23 cellular contexts compared by ENCODE assay signal in the genomic region with DNA sequence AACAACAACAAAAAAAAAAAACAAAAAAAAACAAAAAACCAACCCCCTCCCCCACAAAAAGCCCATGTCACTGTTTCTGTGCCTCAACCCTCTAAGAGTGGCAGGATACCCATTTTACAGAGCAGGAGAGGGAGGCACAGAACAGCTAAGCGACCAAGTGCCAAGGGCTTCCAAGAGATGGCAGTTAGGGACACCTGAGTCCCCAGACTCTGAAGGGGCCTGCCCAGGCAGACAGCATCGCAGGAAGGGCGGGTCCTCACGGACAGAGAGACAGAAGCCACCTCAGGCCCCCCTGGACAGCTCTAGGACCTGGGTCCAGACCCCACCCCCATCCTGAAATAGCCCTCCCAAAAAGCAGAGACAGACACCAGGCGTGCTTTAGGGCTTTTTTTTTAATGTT. TPM values are rescaled to one million over a fixed set of nuclear protein-coding genes. Genes with fewer than 3 reads are reported as not detected.
DNase-seq lines count a peak whose midpoint lies in the region; ATAC-seq and TF ChIP-seq lines count a peak whose summit lies in the region.
"Had no signal": no experiment of that assay in that cellular context is flagged by ENCODE, and none has a peak within 500 bp of the region (broad histone marks: within the 10 kb centered on the region; RNA-seq: fewer than 3 reads in every experiment).

No MANE protein-coding gene starts in this region.

- H3K18ac ChIP-seq in IMR-90 (ENCODE audit: low read depth, low read length), result no peak overlapping the region

- 0 out of 2 replicates have a peak overlapping the region, but pooled peaks have one; percentile 40 for H2AK5ac ChIP-seq in IMR-90 (ENCODE audit: low read depth, low read length)

- in situ Hi-C loops in IMR-90 (cut with MboI; ENCODE audit: low sequenced_read_pairs), result no loop called here

- H3K9me3 Mint-ChIP-seq in brain (peaks cover 0 to 5% (median 0%) of the 10 kb centered on the region in 5 experiments), neural progenitor cell (no peaks in the 10 kb centered on the region)
- no peaks in the 10 kb centered on the region for H3K9me3 Mint-ChIP-seq in stimulated activated naive CD8-positive, alpha-beta T cell treated with anti-CD3 and anti-CD28 coated beads, Interleukin-15, amount 100 ng/mL, for 72 hours
- no peaks in the 10 kb centered on the region for H3K9me3 Mint-ChIP-seq in activated T-cell treated with anti-CD3 and anti-CD28 coated beads, Interleukin-2, amount 50 U/mL, for 4 hours
- H3K9me3 Mint-ChIP-seq: CD8-positive, alpha-beta memory T cell had no signal

- no peak overlapping the region for H2BK20ac ChIP-seq in IMR-90 (ENCODE audit: low read depth, low read length)

- peaks cover 5% of the 10 kb centered on the region for H3K79me2 ChIP-seq in neural progenitor cell (ENCODE audit: low read depth)

- no peak overlapping the region for H2BK15ac ChIP-seq in IMR-90 (ENCODE audit: low read depth, low read length)

- H3K4ac ChIP-seq in IMR-90 (ENCODE audit: low read depth, low read length), result no peak overlapping the region

- WGBS in IMR-90 (ENCODE audit: extremely low coverage in 2 of 2, insufficient read length in 1 of 2), 2 experiments, result 100% methylated on average over 1 of the region's 5 CpGs; no CpG with 5 or more reads in 1 of the 2 experiments
- WGBS in testis, 2 donors, result 76 to 86% methylated on average over 5 of the region's 5 CpGs

- peaks cover 44% of the 10 kb centered on the region for H4K20me1 ChIP-seq in IMR-90 (ENCODE audit: insufficient read depth, low read length)
- peaks cover 51% of the 10 kb centered on the region for H4K20me1 ChIP-seq in neural progenitor cell (ENCODE audit: low read depth)

- TF ChIP-seq RAD21 in IMR-90 (IDR thresholded peaks at IDR 0.05; ENCODE audit: low read length), result no peak

- no peak overlapping the region for H3K14ac ChIP-seq in IMR-90 (replicated peaks; ENCODE audit: low read depth, low read length)

- H3K27ac ChIP-seq in IMR-90 (ENCODE audit: insufficient read depth, low read length) (no peak overlapping the region), neural progenitor cell (no peak overlapping the region), testis (peak overlapping the region; percentile 79 to 90)

- H3K27me3 ChIP-seq in IMR-90 (ENCODE audit: control insufficient read depth, insufficient read depth, low read length), result no peaks in the 10 kb centered on the region
- no peaks in the 10 kb centered on the region for H3K27me3 ChIP-seq in neural progenitor cell
- H3K27me3 ChIP-seq in testis, result no peaks in the 10 kb centered on the region

- H3K4me1 ChIP-seq in IMR-90 (ENCODE audit: control insufficient read depth, insufficient read depth, low read length), result peaks cover 13% of the 10 kb centered on the region; the same call in 1 of the 2 replicates
- peaks cover 31% of the 10 kb centered on the region for H3K4me1 ChIP-seq in neural progenitor cell
- H3K4me1 ChIP-seq in testis, result peaks cover 80% of the 10 kb centered on the region

- TF ChIP-seq CTCF in IMR-90 (conservative IDR thresholded peaks at IDR 0.05; ENCODE audit: low read depth, low read length), result no peak
- no peak for TF ChIP-seq CTCF in brain (conservative IDR thresholded peaks at IDR 0.05)
- no peak for TF ChIP-seq CTCF in neural progenitor cell (IDR thresholded peaks at IDR 0.05)
- no peak for TF ChIP-seq CTCF in testis (IDR thresholded peaks at IDR 0.05)

- H3K27ac Mint-ChIP-seq in brain (peak overlapping the region in 3 of 5 experiments; percentile 67 to 96 (median 83)), neural progenitor cell (peak overlapping the region; percentile 94)
- no peak overlapping the region for H3K27ac Mint-ChIP-seq in stimulated activated naive CD8-positive, alpha-beta T cell treated with anti-CD3 and anti-CD28 coated beads, Interleukin-15, amount 100 ng/mL, for 72 hours
- H3K27ac Mint-ChIP-seq: activated CD8-positive, alpha-beta T cell treated with anti-CD3 and anti-CD28 coated beads, Interleukin-2, amount 10 ng/mL, durations not matched to agents 7 days and 5 days had no signal

- DNase-seq in IMR-90 (no peak), neural progenitor cell (ENCODE audit: low spot score) (no peak), testis (no peak), SHP77 treated with DMSO at 0.1 percent for 48 hours (lab: John Stamatoyannopoulos, UW) (no peak), NCI-H82 (lab: John Stamatoyannopoulos, UW) (no peak)
- no peak for DNase-seq in stimulated activated naive CD8-positive, alpha-beta T cell treated with anti-CD3 and anti-CD28 coated beads, Interleukin-15, amount 100 ng/mL, for 72 hours
- no peak for DNase-seq in activated T-cell treated with anti-CD3 and anti-CD28 coated beads, Interleukin-2, amount 50 U/mL, for 4 hours
- DNase-seq: activated CD4-positive, alpha-beta T cell treated with anti-CD3 and anti-CD28 coated beads for 1 hour; activated CD8-positive, alpha-beta T cell treated with anti-CD3 and anti-CD28 coated beads, Interleukin-2, amount 10 ng/mL, durations not matched to agents 7 days and 5 days; amniotic stem cell; CD8-positive, alpha-beta memory T cell; DMS79; effector CD8-positive, alpha-beta T cell; erythroblast; foreskin melanocyte; NCI-H1694; occipital lobe; T-helper 1 cell had no signal

- no peak overlapping the region for H2BK5ac ChIP-seq in IMR-90 (ENCODE audit: low read depth, low read length, poor library complexity, severe bottlenecking)

- POLR2A ChIA-PET in IMR-90 (lab: Charles Lee; ENCODE audit: unreplicated experiment), result no interaction called here

- no peak for ATAC-seq in IMR-90 (ENCODE audit: low read depth)
- ATAC-seq in stimulated activated naive CD8-positive, alpha-beta T cell treated with anti-CD3 and anti-CD28 coated beads, Interleukin-15, amount 100 ng/mL, for 72 hours, result no peak
- no peak for ATAC-seq in activated T-cell treated with anti-CD3 and anti-CD28 coated beads, Interleukin-2, amount 50 U/mL, for 4 hours
- ATAC-seq: activated CD8-positive, alpha-beta T cell treated with anti-CD3 and anti-CD28 coated beads, Interleukin-2, amount 10 ng/mL, durations not matched to agents 7 days and 5 days had no signal

- H3K27me3 Mint-ChIP-seq in brain, result no peaks in the 10 kb centered on the region
- H3K27me3 Mint-ChIP-seq in neural progenitor cell (ENCODE audit: insufficient read depth, low read depth), result peaks cover 3% of the 10 kb centered on the region
- no peaks in the 10 kb centered on the region for H3K27me3 Mint-ChIP-seq in stimulated activated naive CD8-positive, alpha-beta T cell treated with anti-CD3 and anti-CD28 coated beads, Interleukin-15, amount 100 ng/mL, for 72 hours
- no peaks in the 10 kb centered on the region for H3K27me3 Mint-ChIP-seq in activated T-cell treated with anti-CD3 and anti-CD28 coated beads, Interleukin-2, amount 50 U/mL, for 4 hours (ENCODE audit: low read depth)

- H4K5ac ChIP-seq in IMR-90 (ENCODE audit: low read depth, low read length), result no peak overlapping the region

- intact Hi-C loops in IMR-90 (cut with micrococcal nuclease) (no loop called here), testis (cut with DNase I; ENCODE audit: low total_unique reads) (no loop called here)

- CTCF ChIA-PET in IMR-90 (lab: Yijun Ruan, JAX), result no interaction called here

- H3K4me2 ChIP-seq in IMR-90 (ENCODE audit: low read depth, low read length) (no peak overlapping the region), neural progenitor cell (peak overlapping the region; percentile 50)

- H3K23ac ChIP-seq in IMR-90 (ENCODE audit: low read depth, low read length), result no peak overlapping the region

- H3K9ac ChIP-seq in IMR-90 (ENCODE audit: low read depth, low read length) (no peak overlapping the region), neural progenitor cell (no peak overlapping the region)

- no peak overlapping the region for H4K91ac ChIP-seq in IMR-90 (ENCODE audit: insufficient read depth, low read depth, low read length)

- BruUV-seq in IMR-90 (replicated peaks; lab: Mats Ljungman, UMichigan), result no TSS peak

- H4K8ac ChIP-seq in IMR-90 (ENCODE audit: low read depth in 2 of 2, low read length in 2 of 2), result no peak overlapping the region

- H3K79me1 ChIP-seq in IMR-90 (ENCODE audit: low read depth in 1 of 2, low read length in 2 of 2), result peaks cover 21 to 69% of the 10 kb centered on the region in 2 experiments

- H3K4me1 Mint-ChIP-seq in brain (peaks cover 71% of the 10 kb centered on the region), neural progenitor cell (peaks cover 56% of the 10 kb centered on the region)
- no peaks in the 10 kb centered on the region for H3K4me1 Mint-ChIP-seq in stimulated activated naive CD8-positive, alpha-beta T cell treated with anti-CD3 and anti-CD28 coated beads, Interleukin-15, amount 100 ng/mL, for 72 hours
- H3K4me1 Mint-ChIP-seq in activated T-cell treated with anti-CD3 and anti-CD28 coated beads, Interleukin-2, amount 50 U/mL, for 4 hours (ENCODE audit: low read depth), result no peaks in the 10 kb centered on the region
- H3K4me1 Mint-ChIP-seq: CD8-positive, alpha-beta memory T cell had no signal

- H3K9me3 ChIP-seq in IMR-90 (ENCODE audit: control insufficient read depth, insufficient read depth, low read length), result no peaks in the 10 kb centered on the region
- H3K9me3 ChIP-seq in neural progenitor cell (ENCODE audit: low read depth), result no peaks in the 10 kb centered on the region
- no peaks in the 10 kb centered on the region for H3K9me3 ChIP-seq in testis

- H3K56ac ChIP-seq in IMR-90 (ENCODE audit: extremely low read depth, insufficient read depth, low read length), result no peak overlapping the region

- H3F3A ChIP-seq in neural progenitor cell (ENCODE audit: low read depth), result peaks cover 12% of the 10 kb centered on the region

- no peak overlapping the region for H2BK120ac ChIP-seq in IMR-90 (ENCODE audit: low read depth, low read length)

- H3K4me3 ChIP-seq in IMR-90 (ENCODE audit: insufficient read depth, low read depth, low read length), result no peak overlapping the region
- H3K4me3 ChIP-seq in neural progenitor cell, result no peak overlapping the region
- H3K4me3 ChIP-seq in testis, result no peak overlapping the region

- peaks cover 6% of the 10 kb centered on the region for H3K36me3 Mint-ChIP-seq in brain
- H3K36me3 Mint-ChIP-seq in neural progenitor cell, result peaks cover 7% of the 10 kb centered on the region
- H3K36me3 Mint-ChIP-seq in activated T-cell treated with anti-CD3 and anti-CD28 coated beads, Interleukin-2, amount 50 U/mL, for 4 hours (ENCODE audit: insufficient read depth), result no peaks in the 10 kb centered on the region
- H3K36me3 Mint-ChIP-seq: CD8-positive, alpha-beta memory T cell had no signal

- peaks cover 5% of the 10 kb centered on the region; the same call in 1 of the 2 replicates for H3K9me1 ChIP-seq in IMR-90 (ENCODE audit: insufficient read depth, low read length)

- H2AFZ ChIP-seq in IMR-90 (replicated peaks; ENCODE audit: low read length, poor library complexity), result no peak overlapping the region
- no peak overlapping the region for H2AFZ ChIP-seq in neural progenitor cell (replicated peaks)

- H3K36me3 ChIP-seq in IMR-90 (ENCODE audit: control insufficient read depth, insufficient read depth, low read length), result peaks cover 39% of the 10 kb centered on the region
- no peaks in the 10 kb centered on the region for H3K36me3 ChIP-seq in neural progenitor cell
- no peaks in the 10 kb centered on the region for H3K36me3 ChIP-seq in testis (ENCODE audit: low read depth, missing control alignments)

- H2AK9ac ChIP-seq in IMR-90 (replicated peaks; ENCODE audit: low read depth, low read length, poor library complexity), result no peak overlapping the region

- TF ChIP-seq POLR2A in IMR-90 (IDR thresholded peaks at IDR 0.05; ENCODE audit: low read depth, low read length), result no peak
- no peak for TF ChIP-seq POLR2A in testis (IDR thresholded peaks at IDR 0.05)

- H3K4me3 Mint-ChIP-seq in brain (no peak overlapping the region), neural progenitor cell (no peak overlapping the region)
- H3K4me3 Mint-ChIP-seq in stimulated activated naive CD8-positive, alpha-beta T cell treated with anti-CD3 and anti-CD28 coated beads, Interleukin-15, amount 100 ng/mL, for 72 hours, result no peak overlapping the region
- H3K4me3 Mint-ChIP-seq in activated T-cell treated with anti-CD3 and anti-CD28 coated beads, Interleukin-2, amount 50 U/mL, for 4 hours, result no peak overlapping the region
- H3K4me3 Mint-ChIP-seq: activated CD8-positive, alpha-beta T cell treated with anti-CD3 and anti-CD28 coated beads, Interleukin-2, amount 10 ng/mL, durations not matched to agents 7 days and 5 days; CD8-positive, alpha-beta memory T cell had no signal

- dilution Hi-C loops in IMR-90 (cut with HindIII; ENCODE audit: low sequenced_read_pairs, unreplicated experiment), result no loop called here

RNA-seq across cellular contexts. Expression of a gene that starts 21.6 kb away (rescaled TPM):
- total RNA-seq in IMR-90 (2012; rRNA removed), result not detected in 2 replicates
- not detected in 2 replicates for polyA plus RNA-seq in IMR-90 (2012; rRNA removed)
- polyA plus RNA-seq in IMR-90 (2012; cell fraction: cytosol; rRNA removed), result not detected in 2 replicates
- polyA plus RNA-seq in IMR-90 (2012; cell fraction: nucleus; rRNA removed; ENCODE audit: low replicate concordance), result not detected in 2 replicates
- polyA plus RNA-seq in brain (ENCODE audit: insufficient read depth, low read depth, low replicate concordance), result not detected
- total RNA-seq in neural progenitor cell (ENCODE audit: low replicate concordance), result not detected in 2 replicates
- under 1 TPM in 1 of 2 donors, not detected in 1; 0.94 TPM for total RNA-seq in testis
- polyA plus RNA-seq in testis (ENCODE audit: insufficient read depth, low read depth, low replicate concordance), result 0.79 TPM
- total RNA-seq in activated T-cell treated with anti-CD3 and anti-CD28 coated beads, Interleukin-2, amount 50 U/mL, for 4 hours, result not detected
- total RNA-seq: activated CD8-positive, alpha-beta T cell treated with anti-CD3 and anti-CD28 coated beads, Interleukin-2, amount 10 ng/mL, durations not matched to agents 7 days and 5 days; CD8-positive, alpha-beta memory T cell; cerebellum; HT1080; myocyte; occipital lobe had no signal
- polyA plus RNA-seq: CD8-positive, alpha-beta memory T cell; keratinocyte had no signal

RNA-seq across cellular contexts. Expression of a gene that starts 28.6 kb away (rescaled TPM):
- total RNA-seq in IMR-90 (2012; rRNA removed) (14.3 and 16.1 TPM in 2 replicates), neural progenitor cell (ENCODE audit: low replicate concordance) (10.8 and 28.9 TPM in 2 replicates), testis (100 to 1,000 TPM; 103 to 140 TPM)
- polyA plus RNA-seq in IMR-90 (2012; rRNA removed) (25.6 and 25.8 TPM in 2 replicates), brain (ENCODE audit: insufficient read depth, low read depth, low replicate concordance) (110 TPM), testis (ENCODE audit: insufficient read depth, low read depth, low replicate concordance) (55.9 TPM)
- polyA plus RNA-seq in IMR-90 (2012; cell fraction: cytosol; rRNA removed), result 15.5 and 25.9 TPM in 2 replicates
- polyA plus RNA-seq in IMR-90 (2012; cell fraction: nucleus; rRNA removed; ENCODE audit: low replicate concordance), result 8.9 and 13.7 TPM in 2 replicates
- 1 to 10 TPM in 1 of 3 donors, under 1 TPM in 2; 0.24 to 1.1 (median 0.30) TPM for total RNA-seq in activated T-cell treated with anti-CD3 and anti-CD28 coated beads, Interleukin-2, amount 50 U/mL, for 4 hours

Comparison
In these comparisons a context has a peak if more than half of its experiments do, and no peak if none do; other contexts are left out.
1. H3K27ac ChIP-seq: peak in testis (2 of 2); none in IMR-90 (single experiment) and neural progenitor cell (single experiment).
2. H3K27ac Mint-ChIP-seq: peak in brain (3 of 5) and neural progenitor cell (single experiment); none in stimulated activated naive CD8-positive, alpha-beta T cell treated with anti-CD3 and anti-CD28 coated beads, Interleukin-15, amount 100 ng/mL, for 72 hours (0 of 2).